ENCODE assay signal across 8 cellular contexts in the genomic region with DNA sequence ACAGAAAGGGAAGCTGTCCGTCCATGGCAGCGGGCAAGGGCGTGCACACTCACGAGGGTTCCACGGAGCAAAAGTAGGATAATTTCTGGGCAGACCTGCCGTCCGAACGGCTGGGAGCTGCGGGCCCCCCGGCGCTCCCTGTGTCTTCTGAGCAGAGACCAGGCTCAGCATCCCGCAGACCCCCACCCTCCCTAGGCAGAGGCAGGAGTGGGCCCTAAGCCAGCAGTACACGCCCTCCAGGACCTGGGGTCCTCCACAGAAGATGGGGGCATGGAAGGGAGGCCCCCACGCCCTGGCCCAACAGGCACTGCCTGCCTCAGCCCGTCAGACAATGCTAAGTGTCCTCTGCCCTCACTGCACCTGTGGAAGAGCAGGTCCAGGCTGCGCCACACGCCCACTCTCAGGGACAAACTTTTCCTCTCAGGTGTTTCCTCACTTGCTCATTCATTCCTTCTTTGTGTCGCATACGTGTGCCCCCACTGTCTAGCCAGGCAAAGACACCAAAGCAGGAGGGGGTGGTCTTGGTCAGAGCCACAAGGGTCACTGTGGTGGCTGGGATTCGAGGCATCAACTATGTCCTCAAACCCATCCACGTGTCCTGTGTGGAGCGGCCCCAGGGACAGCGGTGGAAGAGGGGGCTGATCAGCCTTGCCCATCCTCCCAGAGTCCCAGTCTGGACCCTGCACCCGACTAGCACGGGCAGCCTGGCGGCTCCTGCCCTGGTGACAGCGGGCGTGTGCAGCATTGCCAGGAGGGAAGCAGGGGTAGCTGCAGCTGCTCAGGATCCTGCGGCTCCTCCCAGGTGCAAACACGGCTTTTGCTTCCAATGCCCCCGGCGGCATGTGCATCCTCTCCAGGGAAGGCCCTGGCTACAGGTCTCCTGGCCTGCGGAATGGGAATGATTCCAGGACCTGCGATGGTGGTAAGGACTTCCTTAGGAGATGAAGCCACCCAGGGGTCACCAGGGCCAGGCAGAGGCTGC. TPM values are rescaled to one million over a fixed set of nuclear protein-coding genes. Genes with fewer than 3 reads are reported as not detected.
DNase-seq lines count a peak whose midpoint lies in the region; ATAC-seq and TF ChIP-seq lines count a peak whose summit lies in the region.

No MANE protein-coding gene starts in this region.

- H3K27me3 ChIP-seq in H7 (ENCODE audit: control insufficient read depth, insufficient read depth, low read length) = peaks cover 22% of the 10 kb centered on the region
- no peaks in the 10 kb centered on the region for H3K27me3 ChIP-seq in rectal smooth muscle tissue (ENCODE audit: control insufficient read depth, insufficient read depth, low read length)
- H3K27me3 ChIP-seq in MM.1S (replicated peaks; ENCODE audit: insufficient read depth, low read length) = peaks cover 22% of the 10 kb centered on the region

- H3K79me2 ChIP-seq in MM.1S (ENCODE audit: low read length) = no peaks in the 10 kb centered on the region

- peaks cover 11% of the 10 kb centered on the region for H3K4me1 Mint-ChIP-seq in glutamatergic neuron (ENCODE audit: low read depth, unreplicated experiment)

- peak overlapping the region; percentile 67 for H3K4me3 Mint-ChIP-seq in glutamatergic neuron (ENCODE audit: unreplicated experiment)

- H3K27me3 Mint-ChIP-seq in glutamatergic neuron (ENCODE audit: unreplicated experiment) = peaks cover 9% of the 10 kb centered on the region

- peaks cover 8% of the 10 kb centered on the region for H3F3A ChIP-seq in MM.1S (ENCODE audit: insufficient read depth, low read length)

- no peak for ATAC-seq in GM21447 (IDR thresholded peaks at IDR 0.05; ENCODE audit: unreplicated experiment)
- no peak for ATAC-seq in GM21576 (IDR thresholded peaks at IDR 0.05; ENCODE audit: unreplicated experiment)

- H3K9me3 ChIP-seq in MM.1S (replicated peaks; ENCODE audit: insufficient read depth, low read length) = no peaks in the 10 kb centered on the region

- no peaks in the 10 kb centered on the region for H4K20me1 ChIP-seq in MM.1S (ENCODE audit: insufficient read depth, low read length)

- H3K9ac ChIP-seq in rectal smooth muscle tissue (ENCODE audit: low read length) = no peak overlapping the region
- H3K9ac ChIP-seq in MM.1S (ENCODE audit: low read length) = no peak overlapping the region

- peak overlapping the region; percentile 48 for H3K27ac Mint-ChIP-seq in glutamatergic neuron (ENCODE audit: unreplicated experiment)

- TF ChIP-seq CTCF in WI38 (IDR thresholded peaks at IDR 0.05; ENCODE audit: low read depth, low read length) = no peak
- TF ChIP-seq CTCF in glutamatergic neuron (IDR thresholded peaks at IDR 0.05; ENCODE audit: partially characterized antibody, unreplicated experiment) = no peak
- TF ChIP-seq CTCF in MM.1S (IDR thresholded peaks at IDR 0.05; ENCODE audit: low read length) = no peak

- H3K36me3 ChIP-seq in H7 (replicated peaks; ENCODE audit: control insufficient read depth, insufficient read depth, low read length) (no peaks in the 10 kb centered on the region), rectal smooth muscle tissue (ENCODE audit: control insufficient read depth, insufficient read depth, low read length) (no peaks in the 10 kb centered on the region), MM.1S (replicated peaks; ENCODE audit: insufficient read depth, low read length) (no peaks in the 10 kb centered on the region)

- H3K9me2 ChIP-seq in MM.1S (replicated peaks; ENCODE audit: insufficient read depth, low read length) = no peaks in the 10 kb centered on the region

- peaks cover 14% of the 10 kb centered on the region for H3K4me1 ChIP-seq in rectal smooth muscle tissue (ENCODE audit: control insufficient read depth, insufficient read depth, low read length)
- peaks cover 12% of the 10 kb centered on the region; the same call in 1 of the 2 replicates for H3K4me1 ChIP-seq in MM.1S (ENCODE audit: low read length)

- no peak overlapping the region for H2AFZ ChIP-seq in MM.1S (ENCODE audit: low read length)

- H3K9me3 Mint-ChIP-seq in glutamatergic neuron (ENCODE audit: unreplicated experiment) = peaks cover 10% of the 10 kb centered on the region

- peaks cover 6% of the 10 kb centered on the region for H3K36me3 Mint-ChIP-seq in glutamatergic neuron (ENCODE audit: unreplicated experiment)

- no peak overlapping the region for H3K4me2 ChIP-seq in MM.1S (ENCODE audit: low read depth, low read length)

- H3K27ac ChIP-seq in rectal smooth muscle tissue (ENCODE audit: low read depth, low read length) = peak overlapping the region; percentile 32
- H3K27ac ChIP-seq in MM.1S (ENCODE audit: low read length) = no peak overlapping the region

- H3K4me3 ChIP-seq in H7 (ENCODE audit: insufficient read depth, low read depth, low read length) = no peak overlapping the region
- H3K4me3 ChIP-seq in WI38 (ENCODE audit: low read depth, low read length) = peak overlapping the region; percentile 71; the same call in 1 of the 2 replicates
- H3K4me3 ChIP-seq in rectal smooth muscle tissue (ENCODE audit: low read length) = no peak overlapping the region
- no peak overlapping the region for H3K4me3 ChIP-seq in MM.1S (ENCODE audit: low read length)

- DNase-seq in H7 = peak; percentile 64
- no peak for DNase-seq in glutamatergic neuron
- DNase-seq in NCI-H1417 (lab: John Stamatoyannopoulos, UW) = no peak
- no peak for DNase-seq in MM.1S

RNA-seq across cellular contexts. Expression of a gene that starts 2.4 kb away (rescaled TPM):
- total RNA-seq in H7 (2014; rRNA removed; shearing (Covaris generic)) = 28.4 and 32.0 TPM in 2 replicates
- total RNA-seq in glutamatergic neuron (ENCODE audit: unreplicated experiment) = 155 TPM
